In genomic region chr2:146365041-146365440, GRCh38 we compare ENCODE assay signal across 24 cellular contexts.
"Had no signal": no experiment of that assay in that cellular context is flagged by ENCODE, and none has a peak within 500 bp of the region (broad histone marks: within the 10 kb centered on the region; RNA-seq: fewer than 3 reads in every experiment).

No MANE protein-coding gene starts in this region.

- H3K4me3 Mint-ChIP-seq: dendritic cell treated with granulocyte-macrophage colony-stimulating factor and Interleukin-4, amounts not matched to agents 40 ng/mL and 50 ng/mL, for 4 days; effector memory CD8-positive, alpha-beta T cell; endodermal cell had no signal

- H3K4me3 ChIP-seq: colonic mucosa, coronary artery, dorsolateral prefrontal cortex, esophagus muscularis mucosa, esophagus squamous epithelium, gastrocnemius medialis, gastroesophageal sphincter, heart left ventricle, heart right ventricle had no signal

- H3K9me3 ChIP-seq: colonic mucosa, esophagus muscularis mucosa, esophagus squamous epithelium, gastrocnemius medialis, gastroesophageal sphincter had no signal

- H3K27ac Mint-ChIP-seq: dendritic cell treated with granulocyte-macrophage colony-stimulating factor and Interleukin-4, amounts not matched to agents 40 ng/mL and 50 ng/mL, for 4 days; effector memory CD8-positive, alpha-beta T cell; endodermal cell had no signal

- H3K9me3 Mint-ChIP-seq: dendritic cell treated with granulocyte-macrophage colony-stimulating factor and Interleukin-4, amounts not matched to agents 40 ng/mL and 50 ng/mL, for 4 days; endodermal cell had no signal

- DNase-seq: colonic mucosa; cortex of kidney; dermis blood vessel endothelial cell; dorsolateral prefrontal cortex; effector CD4-positive, alpha-beta T cell; effector CD8-positive, alpha-beta T cell; effector memory CD4-positive, alpha-beta T cell; effector memory CD8-positive, alpha-beta T cell; endodermal cell; erythroblast; esophagus squamous epithelium; foreskin fibroblast; foreskin keratinocyte; foreskin melanocyte; gastrocnemius medialis; glutamatergic neuron; head of caudate nucleus; heart left ventricle; heart right ventricle had no signal

- H3K4me1 ChIP-seq: colonic mucosa, esophagus squamous epithelium, foreskin keratinocyte, gastrocnemius medialis, gastroesophageal sphincter, heart left ventricle, heart right ventricle had no signal

- H3K36me3 ChIP-seq: colonic mucosa, esophagus muscularis mucosa, esophagus squamous epithelium, gastrocnemius medialis, gastroesophageal sphincter, heart left ventricle, heart right ventricle had no signal

- H3K27ac ChIP-seq: colonic mucosa, coronary artery, dorsolateral prefrontal cortex, epithelial cell of prostate, esophagus muscularis mucosa, esophagus squamous epithelium, foreskin keratinocyte, gastrocnemius medialis, gastroesophageal sphincter, heart left ventricle, heart right ventricle had no signal

- H3K27me3 ChIP-seq: colonic mucosa, dorsolateral prefrontal cortex, esophagus muscularis mucosa, esophagus squamous epithelium, foreskin keratinocyte, gastrocnemius medialis, gastroesophageal sphincter, heart left ventricle, heart right ventricle had no signal

- H3K27me3 Mint-ChIP-seq: dendritic cell treated with granulocyte-macrophage colony-stimulating factor and Interleukin-4, amounts not matched to agents 40 ng/mL and 50 ng/mL, for 4 days; effector memory CD8-positive, alpha-beta T cell had no signal
